ENCODE assay signal across 12 cellular contexts in genomic region chr16:73066321-73066926, GRCh38. TPM values are rescaled to one million over a fixed set of nuclear protein-coding genes. Genes with fewer than 3 reads are reported as not detected.
A peak's percentile ranks its signal among the peaks of the same experiment; 100 is the strongest.
DNase-seq lines count a peak whose midpoint lies in the region; FAIRE-seq and TF ChIP-seq lines count a peak whose summit lies in the region.
"Had no signal": no experiment of that assay in that cellular context is flagged by ENCODE, and none has a peak within 500 bp of the region (broad histone marks: within the 10 kb centered on the region; RNA-seq: fewer than 3 reads in every experiment).

No MANE protein-coding gene starts in this region.

- H3K56ac ChIP-seq in H1 (replicated peaks; ENCODE audit: insufficient read length, low read depth, low read length) = no peak overlapping the region

- H3K9me3 Mint-ChIP-seq in mesothelial cell of epicardium = no peaks in the 10 kb centered on the region
- no peaks in the 10 kb centered on the region for H3K9me3 Mint-ChIP-seq in activated CD4-positive, alpha-beta T cell treated with anti-CD3 and anti-CD28 coated beads, Interleukin-2, amount 10 ng/mL, durations not matched to agents 7 days and 5 days
- H3K9me3 Mint-ChIP-seq: T-cell had no signal

- H3K27me3 ChIP-seq in HUES6 (ENCODE audit: control insufficient read depth, insufficient read depth, low read length) = peaks cover 91% of the 10 kb centered on the region
- H3K27me3 ChIP-seq in H1 (replicated peaks in 1 of 4; ENCODE audit: control insufficient read depth in 3 of 4, extremely low read depth in 1 of 4, insufficient read depth in 3 of 4, low read length in 3 of 4) = peaks cover 72 to 93% (median 86%) of the 10 kb centered on the region in 4 experiments
- H3K27me3 ChIP-seq in MG63 = no peaks in the 10 kb centered on the region

- no peak overlapping the region for H3K9ac ChIP-seq in HUES6 (ENCODE audit: low read length)
- H3K9ac ChIP-seq in H1 (replicated peaks in 1 of 4; ENCODE audit: extremely low read depth in 1 of 4, low read depth in 3 of 4, low read length in 3 of 4) = no peak overlapping the region

- H2AK5ac ChIP-seq in H1 (ENCODE audit: low read depth, low read length) = no peak overlapping the region

- H3K9me3 ChIP-seq in HUES6 (ENCODE audit: control insufficient read depth, insufficient read depth, low read depth, low read length) (no peaks in the 10 kb centered on the region), H1 (ENCODE audit: insufficient read depth in 2 of 2, low read depth in 1 of 2, low read length in 1 of 2) (no peaks in the 10 kb centered on the region), MG63 (no peaks in the 10 kb centered on the region)

- FAIRE-seq in H1 (lab: Jason Lieb, UNC) = no peak

- H2BK20ac ChIP-seq in H1 (ENCODE audit: low read length) = no peak overlapping the region; the same call in 1 of the 2 replicates

- no peak overlapping the region for H2BK5ac ChIP-seq in H1 (ENCODE audit: low read depth, low read length)

- WGBS in H1 (ENCODE audit: extremely low coverage in 1 of 2, insufficient coverage in 1 of 2, insufficient read length in 1 of 2, insufficient replicate concordance in 2 of 2, low coverage in 1 of 2, low lambda C conversion rate in 2 of 2, missing lambda C conversion rate in 1 of 2), 2 experiments = 3% methylated on average over 31 of the region's 49 CpGs; no CpG with 5 or more reads in 1 of the 2 experiments

- peak overlapping the region; percentile 62 for H3K27ac Mint-ChIP-seq in mesothelial cell of epicardium
- H3K27ac Mint-ChIP-seq in activated CD4-positive, alpha-beta T cell treated with anti-CD3 and anti-CD28 coated beads, Interleukin-2, amount 10 ng/mL, durations not matched to agents 7 days and 5 days = no peak overlapping the region
- H3K27ac Mint-ChIP-seq: T-cell had no signal

- CTCF ChIA-PET in H1 (lab: Charles Lee; ENCODE audit: partially characterized antibody) = no interaction called here
- CTCF ChIA-PET in activated CD4-positive, alpha-beta T cell treated with anti-CD3 and anti-CD28 coated beads, Interleukin-2, amount 10 ng/mL, durations not matched to agents 7 days and 5 days (lab: Charles Lee) = no interaction called here

- H2BK12ac ChIP-seq in H1 (ENCODE audit: low read depth, low read length) = peak overlapping the region; percentile 50; the same call in 1 of the 2 replicates

- H3K36me3 Mint-ChIP-seq in mesothelial cell of epicardium = no peaks in the 10 kb centered on the region
- no peaks in the 10 kb centered on the region for H3K36me3 Mint-ChIP-seq in activated CD4-positive, alpha-beta T cell treated with anti-CD3 and anti-CD28 coated beads, Interleukin-2, amount 10 ng/mL, durations not matched to agents 7 days and 5 days (ENCODE audit: low read depth)
- H3K36me3 Mint-ChIP-seq: T-cell had no signal

- POLR2A ChIA-PET in H1 (lab: Charles Lee; ENCODE audit: partially characterized antibody) = no interaction called here
- POLR2A ChIA-PET in activated CD4-positive, alpha-beta T cell treated with anti-CD3 and anti-CD28 coated beads, Interleukin-2, amount 10 ng/mL, durations not matched to agents 7 days and 5 days (lab: Charles Lee) = no interaction called here

- H3K4me3 ChIP-seq in HUES6 (ENCODE audit: low read depth, low read length) (peak overlapping the region; percentile 55), H1 (ENCODE audit: extremely low read depth in 1 of 4, insufficient read depth in 2 of 4, low read depth in 3 of 4, low read length in 4 of 4) (peak overlapping the region; percentile 8 to 55 (median 20); a peak in 5 of 8 replicates), MG63 (no peak overlapping the region)

- H3K27me3 Mint-ChIP-seq in mesothelial cell of epicardium (ENCODE audit: low read depth) = peaks cover 57% of the 10 kb centered on the region
- H3K27me3 Mint-ChIP-seq in activated CD4-positive, alpha-beta T cell treated with anti-CD3 and anti-CD28 coated beads, Interleukin-2, amount 10 ng/mL, durations not matched to agents 7 days and 5 days = peaks cover 83% of the 10 kb centered on the region

- H3K4me3 Mint-ChIP-seq in mesothelial cell of epicardium = peak overlapping the region; percentile 58
- H3K4me3 Mint-ChIP-seq in activated CD4-positive, alpha-beta T cell treated with anti-CD3 and anti-CD28 coated beads, Interleukin-2, amount 10 ng/mL, durations not matched to agents 7 days and 5 days = no peak overlapping the region
- H3K4me3 Mint-ChIP-seq: T-cell had no signal

- H3K4ac ChIP-seq in H1 (replicated peaks; ENCODE audit: insufficient read length, low read depth, low read length) = no peak overlapping the region

- DNase-seq in H1 (ENCODE audit: low read depth in 1 of 2, low spot score in 2 of 2) = peak in 1 of 2 experiments; percentile 80
- DNase-seq in mesothelial cell of epicardium (ENCODE audit: low spot score in 2 of 2, unreplicated experiment in 2 of 2) = no peak
- DNase-seq in substantia nigra (lab: John Stamatoyannopoulos, UW) = peak in 3 of 49 donors; percentile 21 to 27 (median 24)
- DNase-seq in activated CD4-positive, alpha-beta T cell treated with anti-CD3 and anti-CD28 coated beads, Interleukin-2, amount 10 ng/mL, durations not matched to agents 7 days and 5 days = no peak
- no peak for DNase-seq in NCI-H187 treated with DMSO at 0.1 percent for 48 hours (lab: John Stamatoyannopoulos, UW)
- no peak for DNase-seq in MG63
- DNase-seq in activated CD4-positive, alpha-beta T cell treated with anti-CD3 and anti-CD28 coated beads for 48 hours = no peak
- DNase-seq: DMS153, NCI-H82, occipital lobe, T-cell had no signal

- H3K14ac ChIP-seq in H1 (ENCODE audit: insufficient read length) = no peak overlapping the region

- no peak for TF ChIP-seq POLR2A in H1 (IDR thresholded peaks at IDR 0.05; ENCODE audit: control extremely low read depth in 1 of 2, low read depth in 2 of 2, low read length in 2 of 2)

- no peak; a peak in 1 of 4 replicates for TF ChIP-seq RAD21 in H1 (IDR thresholded peaks at IDR 0.05 in 1 of 2, conservative IDR thresholded peaks at IDR 0.05 in 1 of 2; ENCODE audit: low read depth in 2 of 2, low read length in 2 of 2)

- peaks cover 12 to 24% of the 10 kb centered on the region in 2 experiments for H4K20me1 ChIP-seq in H1 (replicated peaks in 1 of 2; ENCODE audit: control insufficient read depth in 1 of 2, insufficient read depth in 2 of 2, low read length in 2 of 2)

- peak overlapping the region; percentile 64 to 69 for H3K4me2 ChIP-seq in H1 (ENCODE audit: insufficient read depth in 1 of 2, low read depth in 2 of 2, low read length in 2 of 2)

- H3K79me2 ChIP-seq in H1 (ENCODE audit: control insufficient read depth in 1 of 2, insufficient read depth in 2 of 2, low read length in 2 of 2) = no peaks in the 10 kb centered on the region

- peaks cover 73% of the 10 kb centered on the region for H3K4me1 ChIP-seq in HUES6 (ENCODE audit: control insufficient read depth, insufficient read depth, low read length)
- H3K4me1 ChIP-seq in H1 (replicated peaks in 1 of 4; ENCODE audit: control insufficient read depth in 3 of 4, insufficient read depth in 4 of 4, low read length in 3 of 4) = peaks cover 11 to 49% (median 29%) of the 10 kb centered on the region in 4 experiments

- H2BK120ac ChIP-seq in H1 (replicated peaks; ENCODE audit: low read depth, low read length) = no peak overlapping the region

- peak overlapping the region; percentile 79 for H4K8ac ChIP-seq in H1 (ENCODE audit: extremely low read depth, insufficient read depth, low read length)

- H3K36me3 ChIP-seq in HUES6 (ENCODE audit: control insufficient read depth, insufficient read depth, low read length) = no peaks in the 10 kb centered on the region
- H3K36me3 ChIP-seq in H1 (ENCODE audit: control insufficient read depth in 2 of 4, insufficient read depth in 4 of 4, low read length in 3 of 4) = no peaks in the 10 kb centered on the region
- H3K36me3 ChIP-seq in MG63 = no peaks in the 10 kb centered on the region

- no peak overlapping the region for H4K5ac ChIP-seq in H1 (ENCODE audit: insufficient read length, low read depth, low read length)

- TF ChIP-seq CTCF in H1 (IDR thresholded peaks at IDR 0.05; ENCODE audit: control extremely low read depth in 1 of 3, insufficient read depth in 1 of 3, low read depth in 1 of 3, low read length in 3 of 3) (no peak), mesothelial cell of epicardium (IDR thresholded peaks at IDR 0.05; ENCODE audit: unreplicated experiment) (no peak)

- TF ChIP-seq EP300 in H1 (IDR thresholded peaks at IDR 0.05; ENCODE audit: borderline replicate concordance in 1 of 2, low read depth in 2 of 2, low read length in 2 of 2) = no peak

- H3K23me2 ChIP-seq in H1 (ENCODE audit: low read depth, low read length) = peaks cover 8% of the 10 kb centered on the region

- no peak overlapping the region for H2BK15ac ChIP-seq in H1 (ENCODE audit: low read length)

- H3K18ac ChIP-seq in H1 (ENCODE audit: extremely low read depth, low read length) = no peak overlapping the region; the same call in 1 of the 2 replicates

- no peak overlapping the region for H2AFZ ChIP-seq in H1 (ENCODE audit: low read length)

- H3K79me1 ChIP-seq in H1 (ENCODE audit: low read depth, low read length) = 0 out of 2 replicates have a peak, but pooled peaks cover 2% of the 10 kb centered on the region

- H3K4me1 Mint-ChIP-seq in mesothelial cell of epicardium = peaks cover 75% of the 10 kb centered on the region
- peaks cover 19% of the 10 kb centered on the region for H3K4me1 Mint-ChIP-seq in activated CD4-positive, alpha-beta T cell treated with anti-CD3 and anti-CD28 coated beads, Interleukin-2, amount 10 ng/mL, durations not matched to agents 7 days and 5 days

- H3K27ac ChIP-seq in HUES6 (ENCODE audit: low read depth, low read length) (no peak overlapping the region), H1 (ENCODE audit: low read depth, low read length) (no peak overlapping the region), substantia nigra (ENCODE audit: low read depth, low read length, poor library complexity, severe bottlenecking) (peak overlapping the region; percentile 61)

- peak overlapping the region; percentile 25 for H4K91ac ChIP-seq in H1 (replicated peaks; ENCODE audit: insufficient read length, low read length)

- no peak overlapping the region for H3K23ac ChIP-seq in H1 (ENCODE audit: insufficient read length)

RNA-seq across cellular contexts. Expression of gene ZFHX3, which starts 18.5 kb away (rescaled TPM):
- 0.90 and 0.99 TPM in 2 replicates for total RNA-seq in H1 (2021; fragmentation: NEBNext Ultra II Directional; extraction: Animal tissue kit (Norgen Biotek cat#: 25700))
- polyA plus RNA-seq in H1 (2011; rRNA removed) = 0.08 and 0.11 TPM in 2 replicates
- 0.09 TPM for polyA plus RNA-seq in H1 (2011; cell fraction: cytosol; rRNA removed)
- polyA plus RNA-seq in H1 (2011; cell fraction: nucleus; rRNA removed) = 0.27 TPM
- polyA plus RNA-seq in H1 (2012, experiment 1 of 2) = 0.71 to 1.2 TPM (median 1.0 TPM) in 4 replicates
- polyA plus RNA-seq in H1 (2012, experiment 2 of 2) = 0.04 TPM
- polyA plus RNA-seq in H1 (2013, experiment 1 of 2) = 0.30 TPM
- polyA plus RNA-seq in H1 (2013, experiment 2 of 2) = 0.26 TPM
- 0.41 and 0.57 TPM in 2 replicates for polyA minus RNA-seq in H1 (2011; rRNA and poly(A)+ RNA removed)
- polyA minus RNA-seq in H1 (2011; cell fraction: cytosol; rRNA and poly(A)+ RNA removed) = 0.44 TPM
- polyA minus RNA-seq in H1 (2011; cell fraction: nucleus; rRNA and poly(A)+ RNA removed) = 0.90 TPM
- total RNA-seq in mesothelial cell of epicardium = 63.8 to 68.1 TPM (median 67.1 TPM) in 3 replicates
- 1 to 10 TPM; 1.5 to 1.6 TPM for total RNA-seq in activated CD4-positive, alpha-beta T cell treated with anti-CD3 and anti-CD28 coated beads, Interleukin-2, amount 10 ng/mL, durations not matched to agents 7 days and 5 days
- total RNA-seq in MG63 (2014; rRNA removed; shearing (Covaris generic); ENCODE audit: low replicate concordance) = 0.89 and 1.2 TPM in 2 replicates

Comparison
In these comparisons a context has a peak if more than half of its experiments do, and no peak if none do; other contexts are left out.
1. RNA of gene ZFHX3, which starts 18.5 kb away (total RNA-seq): 63.8 to 68.1 TPM in mesothelial cell of epicardium; 1.5 to 1.6 TPM in activated CD4-positive, alpha-beta T cell treated with anti-CD3 and anti-CD28 coated beads, Interleukin-2, amount 10 ng/mL, durations not matched to agents 7 days and 5 days, 0.90 to 0.99 TPM in H1 and 0.89 to 1.2 TPM in MG63; every median in the first group is over 10 times any median in the second.